15 cellular contexts compared by ENCODE assay signal in the genomic region with DNA sequence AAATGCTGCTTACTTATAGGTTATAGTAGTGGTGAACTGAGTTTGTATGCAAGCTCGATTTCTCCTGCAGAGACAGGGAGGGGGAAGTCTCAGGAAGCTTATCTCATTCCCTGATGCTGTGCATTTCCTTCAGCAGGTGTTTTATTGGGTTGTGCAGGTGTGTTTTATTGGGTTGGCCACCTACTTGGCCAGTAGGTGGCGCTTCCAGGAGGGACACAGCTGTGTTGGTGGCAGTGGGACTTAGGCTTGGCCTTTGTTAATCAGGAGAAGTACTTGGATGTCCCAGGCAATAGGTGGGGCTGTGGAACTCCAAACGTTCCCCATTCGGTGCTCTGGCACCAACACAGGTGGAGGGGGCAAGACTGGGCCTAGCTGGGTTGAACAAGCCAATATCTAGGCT.
A peak's percentile ranks its signal among the peaks of the same experiment; 100 is the strongest.
DNase-seq lines count a peak whose midpoint lies in the region; ATAC-seq and TF ChIP-seq lines count a peak whose summit lies in the region.
"Had no signal": no experiment of that assay in that cellular context is flagged by ENCODE, and none has a peak within 500 bp of the region (broad histone marks: within the 10 kb centered on the region; RNA-seq: fewer than 3 reads in every experiment).

No MANE protein-coding gene starts in this region.

- H3K36me3 ChIP-seq in colonic mucosa: no peaks in the 10 kb centered on the region
- H3K36me3 ChIP-seq: adrenal gland, ovary, SJSA1, tibial artery had no signal

- no peak overlapping the region for H3K27ac ChIP-seq in colonic mucosa
- H3K27ac ChIP-seq: adrenal gland, ovary, SJSA1, tibial artery had no signal

- H3K9me3 ChIP-seq in colonic mucosa: no peaks in the 10 kb centered on the region
- H3K9me3 ChIP-seq: adrenal gland, ovary, SJSA1, tibial artery had no signal

- no peak overlapping the region for H3K9ac ChIP-seq in colonic mucosa (ENCODE audit: low read depth in 2 of 2, low read length in 2 of 2)

- intact Hi-C loops in colonic mucosa (cut with DNase I): no loop called here

- ATAC-seq in GM19035 (IDR thresholded peaks at IDR 0.05; ENCODE audit: unreplicated experiment): no peak
- ATAC-seq in HG02642 (IDR thresholded peaks at IDR 0.05; ENCODE audit: poor library complexity, unreplicated experiment): no peak
- ATAC-seq: activated CD8-positive, alpha-beta T cell treated with anti-CD3 and anti-CD28 coated beads, Interleukin-2, amount 10 ng/mL, durations not matched to agents 7 days and 5 days; esophagus mucosa had no signal

- no peak overlapping the region for H3K4me3 ChIP-seq in colonic mucosa
- H3K4me3 ChIP-seq in retinal pigment epithelial cell (ENCODE audit: low read length): no peak overlapping the region
- H3K4me3 ChIP-seq: adrenal gland, ovary, SJSA1, tibial artery had no signal

- TF ChIP-seq CTCF in LNCAP (IDR thresholded peaks at IDR 0.05): peak; percentile 48; the same call in 1 of the 2 replicates
- TF ChIP-seq CTCF in colonic mucosa (IDR thresholded peaks at IDR 0.05): no peak
- TF ChIP-seq CTCF in retinal pigment epithelial cell (conservative IDR thresholded peaks at IDR 0.05; ENCODE audit: low read depth, low read length): peak; percentile 31

- peak; percentile 0 to 34 for DNase-seq in NCI-H526 (lab: John Stamatoyannopoulos, UW)
- DNase-seq in NCI-H526 treated with DMSO at 0.1 percent for 48 hours (lab: John Stamatoyannopoulos, UW): no peak
- peak; percentile 42 for DNase-seq in colonic mucosa
- no peak for DNase-seq in retinal pigment epithelial cell (ENCODE audit: low read depth)
- DNase-seq in KG1 (lab: John Stamatoyannopoulos, UW): no peak
- DNase-seq: activated CD8-positive, alpha-beta T cell treated with anti-CD3 and anti-CD28 coated beads, Interleukin-2, amount 10 ng/mL, durations not matched to agents 7 days and 5 days; adrenal gland; NCI-H1105; ovary; tibial artery had no signal

- H3K27me3 ChIP-seq in colonic mucosa: no peaks in the 10 kb centered on the region
- H3K27me3 ChIP-seq: adrenal gland, ovary, SJSA1, tibial artery had no signal

- H3K4me1 ChIP-seq in colonic mucosa: no peaks in the 10 kb centered on the region
- H3K4me1 ChIP-seq: adrenal gland, SJSA1, tibial artery had no signal

Comparison
In these comparisons a context has a peak if more than half of its experiments do, and no peak if none do; other contexts are left out.
1. DNase-seq: peak in NCI-H526 (2 of 2) and colonic mucosa (single experiment); none in NCI-H526 treated with DMSO at 0.1 percent for 48 hours (single experiment), retinal pigment epithelial cell (single experiment) and KG1 (single experiment).